8 cellular contexts compared by ENCODE assay signal in genomic region chr3:157156844-157157635, GRCh38. TPM values are rescaled to one million over a fixed set of nuclear protein-coding genes. Genes with fewer than 3 reads are reported as not detected.
DNase-seq lines count a peak whose midpoint lies in the region; ATAC-seq and TF ChIP-seq lines count a peak whose summit lies in the region.

No MANE protein-coding gene starts in this region.

- peaks cover 65% of the 10 kb centered on the region for H3K79me2 ChIP-seq in neural cell (replicated peaks; ENCODE audit: insufficient read depth, low read length)

- H3K9me3 ChIP-seq in colonic mucosa (no peaks in the 10 kb centered on the region), neural cell (ENCODE audit: low read length) (no peaks in the 10 kb centered on the region), body of pancreas (no peaks in the 10 kb centered on the region)

- TF ChIP-seq EP300 in neural cell (conservative IDR thresholded peaks at IDR 0.05; ENCODE audit: poor library complexity, severe bottlenecking), result no peak

- 33 to 36% methylated on average over 7 of the region's 7 CpGs for WGBS in body of pancreas, 2 donors

- peak overlapping the region; percentile 90 for H3K4me2 ChIP-seq in neural cell (ENCODE audit: low read length)

- H3K27me3 ChIP-seq in GM06990 (replicated peaks; ENCODE audit: control insufficient read depth, insufficient read depth, low read length) (no peaks in the 10 kb centered on the region), colonic mucosa (no peaks in the 10 kb centered on the region), neural cell (ENCODE audit: insufficient read depth, low read depth, low read length) (no peaks in the 10 kb centered on the region), body of pancreas (no peaks in the 10 kb centered on the region)

- H2AFZ ChIP-seq in neural cell (ENCODE audit: low read depth, low read length), result no peak overlapping the region

- peaks cover 5% of the 10 kb centered on the region for H3K36me3 ChIP-seq in GM06990 (ENCODE audit: control insufficient read depth, insufficient read depth, low read length)
- H3K36me3 ChIP-seq in colonic mucosa, result peaks cover 14% of the 10 kb centered on the region
- H3K36me3 ChIP-seq in neural cell (ENCODE audit: insufficient read depth, low read length), result peaks cover 6% of the 10 kb centered on the region
- peaks cover 0 to 12% of the 10 kb centered on the region in 2 donors for H3K36me3 ChIP-seq in body of pancreas (replicated peaks in 1 of 2; ENCODE audit: insufficient read depth in 1 of 2, low read depth in 2 of 2)

- H3K4me3 ChIP-seq in GM06990 (replicated peaks; ENCODE audit: low read depth, low read length) (peak overlapping the region; percentile 97), colonic mucosa (peak overlapping the region; percentile 88), neural cell (ENCODE audit: low read length) (peak overlapping the region; percentile 91), body of pancreas (peak overlapping the region in 1 of 2 donors; percentile 1)

- no peak for TF ChIP-seq POLR2A in body of pancreas (IDR thresholded peaks at IDR 0.05)

- no peak for TF ChIP-seq RAD21 in neural cell (conservative IDR thresholded peaks at IDR 0.05)

- H3K9ac ChIP-seq in colonic mucosa (ENCODE audit: low read depth in 2 of 2, low read length in 2 of 2), result no peak overlapping the region
- H3K9ac ChIP-seq in neural cell (ENCODE audit: low read length), result no peak overlapping the region

- no peaks in the 10 kb centered on the region for H3F3A ChIP-seq in neural cell (ENCODE audit: insufficient read depth, low read length, poor library complexity, severe bottlenecking)

- no peak for TF ChIP-seq CTCF in GM06990 (IDR thresholded peaks at IDR 0.05; ENCODE audit: insufficient read depth, low read length, poor library complexity, severe bottlenecking)
- no peak for TF ChIP-seq CTCF in colonic mucosa (IDR thresholded peaks at IDR 0.05)
- no peak for TF ChIP-seq CTCF in neural cell (IDR thresholded peaks at IDR 0.05; ENCODE audit: poor library complexity, severe bottlenecking)
- no peak for TF ChIP-seq CTCF in body of pancreas (IDR thresholded peaks at IDR 0.05)

- no peak for DNase-seq in GM06990 (ENCODE audit: extremely low read depth, insufficient read length)
- DNase-seq in NAMALWA (ENCODE audit: low spot score), result peak; percentile 50
- no peak for DNase-seq in colonic mucosa
- no peak for DNase-seq in GM19240 (ENCODE audit: insufficient read length, low spot score)
- DNase-seq in body of pancreas, result no peak
- no peak for DNase-seq in UCSD-AML1 (lab: John Stamatoyannopoulos, UW; ENCODE audit: unreplicated experiment)
- DNase-seq in DMS114 treated with DMSO at 0.1 percent for 48 hours (lab: John Stamatoyannopoulos, UW; ENCODE audit: unreplicated experiment), result no peak

- H3K27ac ChIP-seq in colonic mucosa (no peak overlapping the region), neural cell (ENCODE audit: low read length) (no peak overlapping the region), body of pancreas (peak overlapping the region in 1 of 4 donors; percentile 96)

- H4K20me1 ChIP-seq in neural cell (ENCODE audit: insufficient read depth), result peaks cover 9% of the 10 kb centered on the region

- H3K4me1 ChIP-seq in colonic mucosa, result peaks cover 23% of the 10 kb centered on the region
- H3K4me1 ChIP-seq in body of pancreas, result peaks cover 66% of the 10 kb centered on the region

- intact Hi-C loops in colonic mucosa (cut with DNase I), result loop anchor here (10.0 kb wide), 1 partner anchor 602 kb away; the partner anchor contains the start of gene SSR3
- intact Hi-C loops in body of pancreas (cut with DNase I), result no loop called here

- H3K9me2 ChIP-seq in neural cell (ENCODE audit: insufficient read depth, low read length), result no peaks in the 10 kb centered on the region

- ATAC-seq in body of pancreas, result no peak

TF ChIP-seq in neural cell, 6 proteins besides CTCF, POLR2A, EP300 and RAD21:
- TF ChIP-seq POLR2AphosphoS5 (IDR thresholded peaks at IDR 0.05) (no peak), TAF1 (IDR thresholded peaks at IDR 0.05; ENCODE audit: low read depth) (no peak), REST (IDR thresholded peaks at IDR 0.05; ENCODE audit: borderline replicate concordance) (no peak)

RNA-seq across cellular contexts. Expression of gene CCNL1, which starts 2.9 kb away (rescaled TPM):
- total RNA-seq in colonic mucosa (100 to 1,000 TPM in 1 of 2 donors, 10 to 100 TPM in 1; 76.4 to 103 TPM), body of pancreas (100 to 1,000 TPM; 194 to 196 TPM)
- 186 and 199 TPM in 2 replicates for polyA plus RNA-seq in neural cell
- polyA minus RNA-seq in neural cell, result 224 and 233 TPM in 2 replicates
